Comparison of ENCODE assay signal across 20 cellular contexts in genomic region chr20:445514-446336, GRCh38. TPM values are rescaled to one million over a fixed set of nuclear protein-coding genes. Genes with fewer than 3 reads are reported as not detected.
DNase-seq lines count a peak whose midpoint lies in the region; ATAC-seq and TF ChIP-seq lines count a peak whose summit lies in the region.
"Had no signal": no experiment of that assay in that cellular context is flagged by ENCODE, and none has a peak within 500 bp of the region (broad histone marks: within the 10 kb centered on the region; RNA-seq: fewer than 3 reads in every experiment).

No MANE protein-coding gene starts in this region.

- H3K4me3 Mint-ChIP-seq in MCF 10A (ENCODE audit: unreplicated experiment) = no peak overlapping the region
- no peak overlapping the region for H3K4me3 Mint-ChIP-seq in activated CD4-positive, alpha-beta memory T cell treated with anti-CD3 and anti-CD28 coated beads, Interleukin-2, amount 10 ng/mL, durations not matched to agents 7 days and 5 days
- H3K4me3 Mint-ChIP-seq: activated T-helper 17 cell treated with anti-CD3 and anti-CD28 coated beads, Interleukin-2, amount 50 U/mL, for 72 hours; neural progenitor cell; stimulated activated naive CD8-positive, alpha-beta T cell treated with anti-CD3 and anti-CD28 coated beads, Interleukin-15, Interleukin-2, amounts not matched to agents 100 ng/mL and 50 ng/mL, for 24 hours; T-helper 1 cell treated with Interleukin-12 subunit alpha and Interleukin-12 subunit beta and Interleukin-4 antibody, amounts not matched to agents 30 μg/mL and 1 μg/mL, for 36 hours; WTC11 had no signal

- DNase-seq in MCF 10A (ENCODE audit: unreplicated experiment) (peak; percentile 36), breast epithelium (ENCODE audit: low spot score in 2 of 2) (no peak), RPMI8226 (peak; percentile 38), left lung (no peak), upper lobe of left lung (peak in 1 of 2 donors; percentile 45)
- no peak for DNase-seq in activated CD4-positive, alpha-beta memory T cell treated with anti-CD3 and anti-CD28 coated beads, Interleukin-2, amount 10 ng/mL, durations not matched to agents 7 days and 5 days
- DNase-seq: activated CD8-positive, alpha-beta memory T cell treated with anti-CD3 and anti-CD28 coated beads for 24 hours; central memory CD4-positive, alpha-beta T cell; effector CD4-positive, alpha-beta T cell; MV-4-11; NCI-H2107; retina; uterus had no signal

- H3K4me3 ChIP-seq in breast epithelium (no peak overlapping the region), left lung (no peak overlapping the region), upper lobe of left lung (no peak overlapping the region)
- H3K4me3 ChIP-seq: neural progenitor cell, uterus had no signal

- H3K27me3 Mint-ChIP-seq in MCF 10A (ENCODE audit: insufficient read depth, unreplicated experiment) = no peaks in the 10 kb centered on the region
- H3K27me3 Mint-ChIP-seq in activated CD4-positive, alpha-beta memory T cell treated with anti-CD3 and anti-CD28 coated beads, Interleukin-2, amount 10 ng/mL, durations not matched to agents 7 days and 5 days = no peaks in the 10 kb centered on the region
- H3K27me3 Mint-ChIP-seq: activated T-helper 17 cell treated with anti-CD3 and anti-CD28 coated beads, Interleukin-2, amount 50 U/mL, for 72 hours; stimulated activated naive CD8-positive, alpha-beta T cell treated with anti-CD3 and anti-CD28 coated beads, Interleukin-15, Interleukin-2, amounts not matched to agents 100 ng/mL and 50 ng/mL, for 24 hours had no signal

- TF ChIP-seq POLR2A in breast epithelium (IDR thresholded peaks at IDR 0.05) (no peak), upper lobe of left lung (IDR thresholded peaks at IDR 0.05) (no peak)

- no peaks in the 10 kb centered on the region for H3K36me3 ChIP-seq in breast epithelium
- peaks cover 0 to 62% of the 10 kb centered on the region in 2 donors for H3K36me3 ChIP-seq in left lung
- H3K36me3 ChIP-seq in upper lobe of left lung = peaks cover 13 to 52% (median 33%) of the 10 kb centered on the region in 4 donors
- H3K36me3 ChIP-seq: neural progenitor cell, uterus had no signal

- BruUV-seq in MCF 10A (replicated peaks; lab: Mats Ljungman, UMichigan) = no TSS peak

- H3K27me3 ChIP-seq in breast epithelium (no peaks in the 10 kb centered on the region), left lung (no peaks in the 10 kb centered on the region), upper lobe of left lung (no peaks in the 10 kb centered on the region)
- H3K27me3 ChIP-seq: neural progenitor cell, uterus had no signal

- no peak for TF ChIP-seq EP300 in upper lobe of left lung (IDR thresholded peaks at IDR 0.05)

- H3K27ac Mint-ChIP-seq in MCF 10A (ENCODE audit: low read depth, unreplicated experiment) = peak overlapping the region; percentile 47
- H3K27ac Mint-ChIP-seq in activated CD4-positive, alpha-beta memory T cell treated with anti-CD3 and anti-CD28 coated beads, Interleukin-2, amount 10 ng/mL, durations not matched to agents 7 days and 5 days = no peak overlapping the region
- H3K27ac Mint-ChIP-seq: neural progenitor cell; stimulated activated naive CD8-positive, alpha-beta T cell treated with anti-CD3 and anti-CD28 coated beads, Interleukin-15, Interleukin-2, amounts not matched to agents 100 ng/mL and 50 ng/mL, for 24 hours; T-helper 1 cell treated with Interleukin-12 subunit alpha and Interleukin-12 subunit beta and Interleukin-4 antibody, amounts not matched to agents 30 μg/mL and 1 μg/mL, for 36 hours had no signal

- H3K4me1 Mint-ChIP-seq in MCF 10A (ENCODE audit: insufficient read depth, unreplicated experiment) = peaks cover 11% of the 10 kb centered on the region
- H3K4me1 Mint-ChIP-seq in activated CD4-positive, alpha-beta memory T cell treated with anti-CD3 and anti-CD28 coated beads, Interleukin-2, amount 10 ng/mL, durations not matched to agents 7 days and 5 days = peaks cover 4% of the 10 kb centered on the region

- intact Hi-C loops in MCF 10A (cut with micrococcal nuclease) (no loop called here), breast epithelium (cut with DNase I; ENCODE audit: low total_unique reads) (loop anchor here (10.0 kb wide), 1 partner anchor 1229 kb away; no protein-coding TSS in a partner anchor), left lung (cut with DNase I) (no loop called here)

- 63 to 65% methylated on average over 5 of the region's 5 CpGs for WGBS in upper lobe of left lung, 2 donors

- peaks cover 70% of the 10 kb centered on the region for H3K36me3 Mint-ChIP-seq in MCF 10A (ENCODE audit: insufficient read depth, unreplicated experiment)
- peaks cover 54% of the 10 kb centered on the region for H3K36me3 Mint-ChIP-seq in activated CD4-positive, alpha-beta memory T cell treated with anti-CD3 and anti-CD28 coated beads, Interleukin-2, amount 10 ng/mL, durations not matched to agents 7 days and 5 days (ENCODE audit: low read depth)

- H3K9me3 Mint-ChIP-seq in MCF 10A (ENCODE audit: unreplicated experiment) = no peaks in the 10 kb centered on the region
- H3K9me3 Mint-ChIP-seq in activated CD4-positive, alpha-beta memory T cell treated with anti-CD3 and anti-CD28 coated beads, Interleukin-2, amount 10 ng/mL, durations not matched to agents 7 days and 5 days = no peaks in the 10 kb centered on the region
- H3K9me3 Mint-ChIP-seq: activated T-helper 17 cell treated with anti-CD3 and anti-CD28 coated beads, Interleukin-2, amount 50 U/mL, for 72 hours; neural progenitor cell; stimulated activated naive CD8-positive, alpha-beta T cell treated with anti-CD3 and anti-CD28 coated beads, Interleukin-15, Interleukin-2, amounts not matched to agents 100 ng/mL and 50 ng/mL, for 24 hours; T-helper 1 cell treated with Interleukin-12 subunit alpha and Interleukin-12 subunit beta and Interleukin-4 antibody, amounts not matched to agents 30 μg/mL and 1 μg/mL, for 36 hours; WTC11 had no signal

- no peaks in the 10 kb centered on the region for H3K9me3 ChIP-seq in breast epithelium
- H3K9me3 ChIP-seq in left lung = no peaks in the 10 kb centered on the region
- no peaks in the 10 kb centered on the region for H3K9me3 ChIP-seq in upper lobe of left lung
- H3K9me3 ChIP-seq: uterus had no signal

- no peak overlapping the region for H3K27ac ChIP-seq in breast epithelium
- peak overlapping the region in 1 of 2 donors; percentile 23 for H3K27ac ChIP-seq in left lung
- peak overlapping the region; percentile 26 to 64 (median 46) for H3K27ac ChIP-seq in upper lobe of left lung
- H3K27ac ChIP-seq: neural progenitor cell had no signal

- H3K4me1 ChIP-seq in breast epithelium = no peaks in the 10 kb centered on the region
- peaks cover 0 to 21% of the 10 kb centered on the region in 2 donors for H3K4me1 ChIP-seq in left lung
- H3K4me1 ChIP-seq in upper lobe of left lung = peaks cover 15 to 27% (median 24%) of the 10 kb centered on the region in 4 donors
- H3K4me1 ChIP-seq: neural progenitor cell, uterus had no signal

- CTCF ChIA-PET in MCF 10A (lab: Yijun Ruan, JAX) = interaction anchor here (0.5 to 2.9 kb wide), 10 partner anchors 8 to 178 kb away, joined by 3 to 10 read pairs (median 4); no protein-coding TSS in a partner anchor
- CTCF ChIA-PET in activated CD4-positive, alpha-beta memory T cell treated with anti-CD3 and anti-CD28 coated beads, Interleukin-2, amount 10 ng/mL, durations not matched to agents 7 days and 5 days (lab: Charles Lee) = no interaction called here

- ATAC-seq in left lung = peak; percentile 72
- ATAC-seq in upper lobe of left lung (ENCODE audit: low FRiP score in 2 of 2) = no peak
- no peak for ATAC-seq in esophagus mucosa
- no peak for ATAC-seq in GM18873 (IDR thresholded peaks at IDR 0.05; ENCODE audit: low FRiP score, unreplicated experiment)
- ATAC-seq: activated T-helper 17 cell treated with anti-CD3 and anti-CD28 coated beads, Interleukin-2, amount 50 U/mL, for 72 hours; WTC11 had no signal

- no peak for TF ChIP-seq CTCF in MCF 10A (IDR thresholded peaks at IDR 0.05; ENCODE audit: unreplicated experiment)
- TF ChIP-seq CTCF in breast epithelium (IDR thresholded peaks at IDR 0.05) = no peak
- TF ChIP-seq CTCF in left lung (IDR thresholded peaks at IDR 0.05) = no peak
- no peak for TF ChIP-seq CTCF in upper lobe of left lung (IDR thresholded peaks at IDR 0.05)

- POLR2A ChIA-PET in MCF 10A (lab: Yijun Ruan, JAX) = interaction anchor here (0.6 to 8.3 kb wide), 17 partner anchors 9 to 293 kb away, joined by 3 to 44 read pairs (median 4); partner anchors contain the start of gene TBC1D20
- POLR2A ChIA-PET in activated CD4-positive, alpha-beta memory T cell treated with anti-CD3 and anti-CD28 coated beads, Interleukin-2, amount 10 ng/mL, durations not matched to agents 7 days and 5 days (lab: Charles Lee) = interaction anchor here (1.1 kb wide), 1 partner anchor 9 kb away, joined by 3 read pairs; no protein-coding TSS in a partner anchor

RNA-seq across cellular contexts. Expression of gene TBC1D20, which starts 16.6 kb away (rescaled TPM):
- total RNA-seq in MCF 10A (2022) (32.5 and 36.0 TPM in 2 replicates), breast epithelium (10 to 100 TPM; 37.7 to 56.6 (median 42.3) TPM), left lung (10 to 100 TPM; 37.5 to 37.7 TPM), upper lobe of left lung (10 to 100 TPM; 35.5 to 59.7 (median 37.5) TPM), esophagus mucosa (18.8 TPM)
- total RNA-seq in activated CD4-positive, alpha-beta memory T cell treated with anti-CD3 and anti-CD28 coated beads, Interleukin-2, amount 10 ng/mL, durations not matched to agents 7 days and 5 days = 10 to 100 TPM; 27.0 to 28.1 TPM

RNA-seq across cellular contexts. Expression of gene RBCK1, which starts 37.6 kb away (rescaled TPM):
- total RNA-seq in MCF 10A (2022) (353 and 488 TPM in 2 replicates), breast epithelium (10 to 100 TPM; 61.3 to 69.5 (median 66.2) TPM), left lung (10 to 100 TPM; 97.9 to 99.8 TPM), upper lobe of left lung (100 to 1,000 TPM in 3 of 6 donors, 10 to 100 TPM in 3; 63.4 to 179 (median 109) TPM), esophagus mucosa (55.2 TPM)
- total RNA-seq in activated CD4-positive, alpha-beta memory T cell treated with anti-CD3 and anti-CD28 coated beads, Interleukin-2, amount 10 ng/mL, durations not matched to agents 7 days and 5 days = 100 to 1,000 TPM; 133 to 146 TPM

Comparison
In these comparisons a context has a peak if more than half of its experiments do, and no peak if none do; other contexts are left out.
1. DNase-seq: peak in MCF 10A (single experiment) and RPMI8226 (single experiment); none in breast epithelium (0 of 2), left lung (0 of 2) and activated CD4-positive, alpha-beta memory T cell treated with anti-CD3 and anti-CD28 coated beads, Interleukin-2, amount 10 ng/mL, durations not matched to agents 7 days and 5 days (single experiment).
2. H3K27ac ChIP-seq: peak in upper lobe of left lung (4 of 4); none in breast epithelium (0 of 2).